Comparison of ENCODE assay signal across 19 cellular contexts in genomic region chr12:51746416-51746815, GRCh38.
DNase-seq lines count a peak whose midpoint lies in the region; TF ChIP-seq lines count a peak whose summit lies in the region.
"Had no signal": no experiment of that assay in that cellular context is flagged by ENCODE, and none has a peak within 500 bp of the region (broad histone marks: within the 10 kb centered on the region; RNA-seq: fewer than 3 reads in every experiment).

No MANE protein-coding gene starts in this region.

- H3K4me2 ChIP-seq in osteoblast (ENCODE audit: insufficient read depth, low read length) (no peak overlapping the region), H9 (ENCODE audit: insufficient read depth, insufficient read length, low read length) (no peak overlapping the region)
- H3K4me2 ChIP-seq: BLaER1, GM23338 had no signal

- H4K8ac ChIP-seq in H9 (replicated peaks; ENCODE audit: insufficient read length, low read depth, low read length) = no peak overlapping the region

- H2BK120ac ChIP-seq in H9 (ENCODE audit: low read depth, low read length, poor library complexity, severe bottlenecking) = no peak overlapping the region

- H2BK12ac ChIP-seq in H9 (ENCODE audit: insufficient read length, low read depth, low read length) = no peak overlapping the region

- no peaks in the 10 kb centered on the region for H3K9me3 Mint-ChIP-seq in H9
- peaks cover 9% of the 10 kb centered on the region for H3K9me3 Mint-ChIP-seq in activated CD4-positive, alpha-beta memory T cell treated with anti-CD3 and anti-CD28 coated beads for 36 hours
- H3K9me3 Mint-ChIP-seq: GM23338 had no signal

- H3K4me3 ChIP-seq in osteoblast (ENCODE audit: insufficient read depth, low read length) = no peak overlapping the region
- H3K4me3 ChIP-seq: BLaER1, GM23338 had no signal

- no peak overlapping the region for H3K9ac ChIP-seq in H9 (ENCODE audit: extremely low read depth, insufficient read length, low read length)
- H3K9ac ChIP-seq: BLaER1 had no signal

- no peak overlapping the region for H4K5ac ChIP-seq in H9 (ENCODE audit: insufficient read length, low read depth, low read length)

- H3T11ph ChIP-seq in H9 (ENCODE audit: low read length) = no peak overlapping the region

- H3K36me3 Mint-ChIP-seq in H9 (ENCODE audit: insufficient read depth in 1 of 3, low read depth in 3 of 3) = peaks cover 6 to 21% (median 19%) of the 10 kb centered on the region in 3 experiments; a peak in 6 of 7 replicates
- peaks cover 4% of the 10 kb centered on the region for H3K36me3 Mint-ChIP-seq in activated CD4-positive, alpha-beta memory T cell treated with anti-CD3 and anti-CD28 coated beads for 36 hours
- H3K36me3 Mint-ChIP-seq: CD4-positive, CD25-positive, alpha-beta regulatory T cell; CD8-positive, alpha-beta T cell had no signal

- H3K79me1 ChIP-seq in H9 (ENCODE audit: insufficient read depth, low read depth, low read length, poor library complexity, severe bottlenecking) = no peaks in the 10 kb centered on the region

- POLR2A ChIA-PET in activated CD4-positive, alpha-beta memory T cell treated with anti-CD3 and anti-CD28 coated beads for 36 hours (lab: Charles Lee) = no interaction called here

- H3K56ac ChIP-seq in H9 (ENCODE audit: insufficient read length, low read depth, low read length) = no peak overlapping the region

- H3K4me1 ChIP-seq in osteoblast (ENCODE audit: insufficient read depth, low read length) = no peaks in the 10 kb centered on the region
- no peaks in the 10 kb centered on the region for H3K4me1 ChIP-seq in H9 (ENCODE audit: insufficient read depth, low read length)

- H4K20me1 ChIP-seq in osteoblast (ENCODE audit: insufficient read depth, low read length) (no peaks in the 10 kb centered on the region), H9 (ENCODE audit: control insufficient read depth, insufficient read depth, insufficient read length) (no peaks in the 10 kb centered on the region)
- H4K20me1 ChIP-seq: BLaER1 had no signal

- H3K9me3 ChIP-seq in osteoblast (ENCODE audit: low read depth, low read length) (no peaks in the 10 kb centered on the region), H9 (ENCODE audit: control insufficient read depth, low read depth, low read length) (no peaks in the 10 kb centered on the region)
- H3K9me3 ChIP-seq: Caco-2 had no signal

- H3K27me3 Mint-ChIP-seq in H9 (ENCODE audit: low read depth) = no peaks in the 10 kb centered on the region; the same call in 1 of the 2 replicates
- H3K27me3 Mint-ChIP-seq in activated CD4-positive, alpha-beta memory T cell treated with anti-CD3 and anti-CD28 coated beads for 36 hours = peaks cover 15% of the 10 kb centered on the region

- H3K27ac ChIP-seq in angular gyrus (ENCODE audit: low read depth, low read length) (peak overlapping the region; percentile 60), osteoblast (ENCODE audit: low read depth, low read length) (no peak overlapping the region), H9 (ENCODE audit: insufficient read length, low read depth, low read length) (no peak overlapping the region)
- H3K27ac ChIP-seq: 22Rv1, BLaER1, C4-2B had no signal

- H3K23me2 ChIP-seq in H9 (ENCODE audit: insufficient read length, low read depth, low read length, poor library complexity, severe bottlenecking) = no peaks in the 10 kb centered on the region

- no peaks in the 10 kb centered on the region for H3K79me2 ChIP-seq in osteoblast (ENCODE audit: insufficient read depth, low read length)
- H3K79me2 ChIP-seq in H9 (ENCODE audit: insufficient read depth, low read length) = no peaks in the 10 kb centered on the region

- H3K4ac ChIP-seq in H9 (ENCODE audit: low read depth, low read length) = no peak overlapping the region

- intact Hi-C loops in head of caudate nucleus (cut with DNase I) = no loop called here
- intact Hi-C loops in activated CD4-positive, alpha-beta memory T cell treated with anti-CD3 and anti-CD28 coated beads for 36 hours (cut with micrococcal nuclease) = no loop called here

- TF ChIP-seq CTCF in osteoblast (IDR thresholded peaks at IDR 0.05; ENCODE audit: extremely low read depth, low read depth, low read length) = no peak
- no peak for TF ChIP-seq CTCF in H9 (conservative IDR thresholded peaks at IDR 0.05)

- CTCF ChIA-PET in activated CD4-positive, alpha-beta memory T cell treated with anti-CD3 and anti-CD28 coated beads for 36 hours (lab: Charles Lee) = no interaction called here

- no peak overlapping the region for H3K14ac ChIP-seq in H9 (ENCODE audit: insufficient read depth, low read length)

- no peak overlapping the region for H4K91ac ChIP-seq in H9 (ENCODE audit: insufficient read length, low read depth, low read length)

- no peak overlapping the region for H3K27ac Mint-ChIP-seq in H9
- H3K27ac Mint-ChIP-seq in activated CD4-positive, alpha-beta memory T cell treated with anti-CD3 and anti-CD28 coated beads for 36 hours = no peak overlapping the region
- H3K27ac Mint-ChIP-seq: B cell; CD4-positive, CD25-positive, alpha-beta regulatory T cell; CD8-positive, alpha-beta T cell; GM23338 had no signal

- H2AK5ac ChIP-seq in H9 (ENCODE audit: insufficient read length, low read length) = no peak overlapping the region

- no peak overlapping the region for H2BK15ac ChIP-seq in H9 (ENCODE audit: low read depth, low read length)

- no peaks in the 10 kb centered on the region for H3K4me1 Mint-ChIP-seq in H9
- H3K4me1 Mint-ChIP-seq in activated CD4-positive, alpha-beta memory T cell treated with anti-CD3 and anti-CD28 coated beads for 36 hours (ENCODE audit: low read depth) = no peaks in the 10 kb centered on the region
- H3K4me1 Mint-ChIP-seq: B cell; CD4-positive, CD25-positive, alpha-beta regulatory T cell; GM23338 had no signal

- no peak overlapping the region for H3K23ac ChIP-seq in H9 (ENCODE audit: insufficient read length, low read depth, low read length)

- H3K27me3 ChIP-seq in osteoblast (ENCODE audit: insufficient read depth, low read length) = no peaks in the 10 kb centered on the region
- no peaks in the 10 kb centered on the region for H3K27me3 ChIP-seq in H9 (ENCODE audit: insufficient read depth, low read length)
- H3K27me3 ChIP-seq: BLaER1 had no signal

- H3K18ac ChIP-seq in H9 (ENCODE audit: insufficient read length, low read depth, low read length) = no peak overlapping the region

- no CpG with 5 or more reads among the region's 4 CpGs for WGBS in H9 (ENCODE audit: extremely low coverage, insufficient read length, low lambda C conversion rate)

- H2BK5ac ChIP-seq in H9 (ENCODE audit: insufficient read length, low read length) = no peak overlapping the region

- no peak overlapping the region for H2BK20ac ChIP-seq in H9 (ENCODE audit: low read depth, low read length, poor library complexity, severe bottlenecking)

- peaks cover 21% of the 10 kb centered on the region for H3K36me3 ChIP-seq in osteoblast (ENCODE audit: insufficient read depth, low read length)
- H3K36me3 ChIP-seq: BLaER1 had no signal

- H3K4me3 Mint-ChIP-seq in H9 = no peak overlapping the region
- H3K4me3 Mint-ChIP-seq in activated CD4-positive, alpha-beta memory T cell treated with anti-CD3 and anti-CD28 coated beads for 36 hours = no peak overlapping the region
- H3K4me3 Mint-ChIP-seq: B cell; CD4-positive, CD25-positive, alpha-beta regulatory T cell; CD8-positive, alpha-beta T cell; GM23338 had no signal

- DNase-seq in head of caudate nucleus = peak in 34 of 42 donors; percentile 20 to 88 (median 48)
- DNase-seq in osteoblast (ENCODE audit: insufficient read length, low spot score, missing footprints) = peak; percentile 69
- peak; percentile 53 for DNase-seq in superior temporal gyrus (ENCODE audit: extremely low spot score)
- no peak for DNase-seq in NCI-H1694 (lab: John Stamatoyannopoulos, UW)
- DNase-seq in H9 = no peak
- no peak for DNase-seq in activated CD4-positive, alpha-beta memory T cell treated with anti-CD3 and anti-CD28 coated beads for 36 hours
- no peak for DNase-seq in NCI-H524 (lab: John Stamatoyannopoulos, UW)
- DNase-seq: Caco-2; CD4-positive, CD25-positive, alpha-beta regulatory T cell; CD8-positive, alpha-beta T cell; DMS153; DND-41; HCEC 1CT had no signal

- H2AFZ ChIP-seq in osteoblast (ENCODE audit: low read length) (no peak overlapping the region), H9 (ENCODE audit: low read length) (no peak overlapping the region)
- H2AFZ ChIP-seq: GM23338 had no signal

Comparison
In these comparisons a context has a peak if more than half of its experiments do, and no peak if none do; other contexts are left out.
1. DNase-seq: peak in head of caudate nucleus (34 of 42), osteoblast (single experiment) and superior temporal gyrus (single experiment); none in NCI-H1694 (single experiment), H9 (single experiment), activated CD4-positive, alpha-beta memory T cell treated with anti-CD3 and anti-CD28 coated beads for 36 hours (single experiment) and NCI-H524 (0 of 2).